ENCODE assay signal across 10 cellular contexts in genomic region chr6:167142433-167142761, GRCh38. TPM values are rescaled to one million over a fixed set of nuclear protein-coding genes. Genes with fewer than 3 reads are reported as not detected.
"Had no signal": no experiment of that assay in that cellular context is flagged by ENCODE, and none has a peak within 500 bp of the region (broad histone marks: within the 10 kb centered on the region; RNA-seq: fewer than 3 reads in every experiment).

No MANE protein-coding gene starts in this region.

- H3K4me3 ChIP-seq: heart right ventricle had no signal

- H3K9me3 Mint-ChIP-seq: activated CD4-positive, alpha-beta T cell treated with anti-CD3 and anti-CD28 coated beads, Interleukin-2, amount 10 ng/mL, durations not matched to agents 7 days and 5 days; T-helper 2 cell treated with Interferon-gamma antibody and Interleukin-4, amounts not matched to agents 5 μg/mL and 100 μg/mL, for 36 hours had no signal

- H3K27ac Mint-ChIP-seq: activated CD4-positive, alpha-beta T cell treated with anti-CD3 and anti-CD28 coated beads, Interleukin-2, amount 10 ng/mL, durations not matched to agents 7 days and 5 days; T-helper 2 cell treated with Interferon-gamma antibody and Interleukin-4, amounts not matched to agents 5 μg/mL and 100 μg/mL, for 36 hours had no signal

- H3K27ac ChIP-seq: heart right ventricle had no signal

- H3K36me3 ChIP-seq: heart right ventricle had no signal

- H3K9me3 ChIP-seq: heart right ventricle had no signal

- H3K4me3 Mint-ChIP-seq: activated CD4-positive, alpha-beta T cell treated with anti-CD3 and anti-CD28 coated beads, Interleukin-2, amount 10 ng/mL, durations not matched to agents 7 days and 5 days; T-helper 2 cell treated with Interferon-gamma antibody and Interleukin-4, amounts not matched to agents 5 μg/mL and 100 μg/mL, for 36 hours had no signal

- FAIRE-seq: frontal cortex had no signal

RNA-seq across cellular contexts. Expression of gene GPR31, which starts 15.4 kb away (rescaled TPM):
- total RNA-seq: activated CD4-positive, alpha-beta T cell treated with anti-CD3 and anti-CD28 coated beads, Interleukin-2, amount 10 ng/mL, durations not matched to agents 7 days and 5 days; activated CD8-positive, alpha-beta memory T cell treated with anti-CD3 and anti-CD28 coated beads for 36 hours; cerebellum; dermis microvascular lymphatic vessel endothelial cell; epithelial cell of proximal tubule; frontal cortex; heart right ventricle; lower leg skin; skeletal muscle tissue had no signal
- polyA plus RNA-seq: heart right ventricle had no signal

RNA-seq across cellular contexts. Expression of gene CCR6, which starts 19.5 kb away (rescaled TPM):
- total RNA-seq: cerebellum, dermis microvascular lymphatic vessel endothelial cell, epithelial cell of proximal tubule, frontal cortex had no signal
- polyA plus RNA-seq: heart right ventricle had no signal
